ENCODE assay signal across 8 cellular contexts in the genomic region with DNA sequence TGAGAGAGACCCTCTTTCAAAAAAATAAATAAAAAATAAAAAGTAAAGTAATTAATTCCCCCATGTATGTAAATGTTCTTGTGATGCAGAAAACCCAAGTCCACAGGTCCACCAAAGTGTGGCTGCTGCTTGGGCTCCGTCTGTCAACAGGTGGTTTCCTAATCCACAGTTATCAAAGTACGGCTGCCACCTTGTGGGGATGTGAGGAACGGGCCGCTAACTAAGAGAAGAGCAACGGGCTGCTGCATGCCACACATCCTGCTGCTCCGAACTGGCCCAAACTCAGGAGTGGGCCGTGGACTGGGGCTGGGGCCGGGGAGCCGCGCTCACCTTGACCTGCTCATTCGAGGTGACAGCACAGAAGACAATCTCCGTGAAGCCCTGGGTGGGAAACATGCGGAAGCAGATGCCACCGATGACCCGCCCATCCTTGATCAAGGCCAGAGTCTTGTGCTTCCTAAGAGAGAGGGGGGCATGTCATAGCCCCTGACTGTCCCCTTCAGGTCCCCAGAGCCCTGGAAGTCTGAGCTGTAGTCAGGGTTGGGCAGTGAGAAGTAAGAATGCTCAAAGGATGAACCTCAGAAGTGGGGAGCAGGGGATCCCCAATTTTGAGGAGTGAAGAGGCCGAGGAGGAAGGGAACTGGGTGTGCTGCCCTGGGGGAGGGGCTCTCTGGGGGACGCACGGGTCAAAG. TPM values are rescaled to one million over a fixed set of nuclear protein-coding genes. Genes with fewer than 3 reads are reported as not detected.
DNase-seq lines count a peak whose midpoint lies in the region; ATAC-seq and TF ChIP-seq lines count a peak whose summit lies in the region.

No MANE protein-coding gene starts in this region.

- dilution Hi-C loops in IMR-90 (cut with HindIII; ENCODE audit: low sequenced_read_pairs, unreplicated experiment), result no loop called here

- H2BK5ac ChIP-seq in IMR-90 (ENCODE audit: low read depth, low read length, poor library complexity, severe bottlenecking), result no peak overlapping the region

- H3K9me1 ChIP-seq in IMR-90 (ENCODE audit: insufficient read depth, low read length), result peaks cover 4% of the 10 kb centered on the region; the same call in 1 of the 2 replicates

- H4K20me1 ChIP-seq in IMR-90 (ENCODE audit: insufficient read depth, low read length), result peaks cover 3% of the 10 kb centered on the region; the same call in 1 of the 2 replicates

- no peak overlapping the region for H3K18ac ChIP-seq in IMR-90 (ENCODE audit: low read depth, low read length)

- ATAC-seq in IMR-90 (ENCODE audit: low read depth), result peak; percentile 44
- no peak for ATAC-seq in HG03159 (IDR thresholded peaks at IDR 0.05; ENCODE audit: unreplicated experiment)

- no peak for TF ChIP-seq POLR2A in IMR-90 (IDR thresholded peaks at IDR 0.05; ENCODE audit: low read depth, low read length)

- peaks cover 28% of the 10 kb centered on the region for H3K36me3 Mint-ChIP-seq in endodermal cell (ENCODE audit: low read depth)

- H3K9me3 ChIP-seq in IMR-90 (ENCODE audit: control insufficient read depth, insufficient read depth, low read length) (no peaks in the 10 kb centered on the region), endodermal cell (ENCODE audit: control insufficient read depth, low read length) (no peaks in the 10 kb centered on the region)

- H3K36me3 ChIP-seq in IMR-90 (ENCODE audit: control insufficient read depth, insufficient read depth, low read length) (peaks cover 23% of the 10 kb centered on the region), endodermal cell (ENCODE audit: control insufficient read depth, insufficient read depth, low read length) (peaks cover 21% of the 10 kb centered on the region)

- no peak overlapping the region for H3K4me3 ChIP-seq in IMR-90 (ENCODE audit: insufficient read depth, low read depth, low read length)
- no peak overlapping the region for H3K4me3 ChIP-seq in endodermal cell (ENCODE audit: low read length)

- peak; percentile 84 for TF ChIP-seq RAD21 in IMR-90 (IDR thresholded peaks at IDR 0.05; ENCODE audit: low read length)

- peak overlapping the region; percentile 64 for H3K27ac Mint-ChIP-seq in endodermal cell

- H3K4ac ChIP-seq in IMR-90 (ENCODE audit: low read depth, low read length), result no peak overlapping the region

- no peaks in the 10 kb centered on the region for H3K4me1 Mint-ChIP-seq in endodermal cell

- no peak overlapping the region for H3K4me2 ChIP-seq in IMR-90 (ENCODE audit: low read depth, low read length)

- H3K27me3 ChIP-seq in IMR-90 (ENCODE audit: control insufficient read depth, insufficient read depth, low read length) (no peaks in the 10 kb centered on the region), endodermal cell (ENCODE audit: control insufficient read depth, insufficient read depth, low read length, poor library complexity, severe bottlenecking) (no peaks in the 10 kb centered on the region)

- POLR2A ChIA-PET in IMR-90 (lab: Charles Lee; ENCODE audit: unreplicated experiment), result no interaction called here

- H2AK5ac ChIP-seq in IMR-90 (ENCODE audit: low read depth, low read length), result 0 out of 2 replicates have a peak overlapping the region, but pooled peaks have one; percentile 38

- H3K27me3 Mint-ChIP-seq in endodermal cell (ENCODE audit: insufficient read depth), result no peaks in the 10 kb centered on the region

- H3K14ac ChIP-seq in IMR-90 (replicated peaks; ENCODE audit: low read depth, low read length), result no peak overlapping the region

- intact Hi-C loops in IMR-90 (cut with micrococcal nuclease), result loop anchor here (1.0 kb wide), 2 partner anchors 92 to 154 kb away; no protein-coding TSS in a partner anchor

- in situ Hi-C loops in IMR-90 (cut with MboI; ENCODE audit: low sequenced_read_pairs), result no loop called here

- peak; percentile 65 for DNase-seq in COLO668 (lab: John Stamatoyannopoulos, UW; ENCODE audit: unreplicated experiment)
- DNase-seq in IMR-90, result peak; percentile 79
- DNase-seq in NOMO-1 treated with dmso at 0.1 percent for 144 hours (lab: John Stamatoyannopoulos, UW; ENCODE audit: unreplicated experiment), result peak; percentile 38
- peak; percentile 64 to 68 for DNase-seq in activated CD8-positive, alpha-beta memory T cell treated with anti-CD3 and anti-CD28 coated beads for 4 hours (ENCODE audit: low read depth in 2 of 2)
- DNase-seq in endodermal cell, result peak; percentile 97
- peak; percentile 61 for DNase-seq in middle frontal gyrus (ENCODE audit: extremely low spot score, low spot score)
- peak; percentile 71 for DNase-seq in stimulated activated CD8-positive, alpha-beta memory T cell treated with anti-CD3 and anti-CD28 coated beads, Interleukin-4, amount 100 ng/mL, for 24 hours (ENCODE audit: low read depth)

- H2BK15ac ChIP-seq in IMR-90 (ENCODE audit: low read depth, low read length), result no peak overlapping the region

- H3K79me1 ChIP-seq in IMR-90 (ENCODE audit: low read depth in 1 of 2, low read length in 2 of 2), result peaks cover 10 to 12% of the 10 kb centered on the region in 2 experiments; a peak in 3 of 4 replicates

- H3K9me3 Mint-ChIP-seq in endodermal cell, result no peaks in the 10 kb centered on the region

- no peak overlapping the region for H4K5ac ChIP-seq in IMR-90 (ENCODE audit: low read depth, low read length)

- no peak overlapping the region for H3K4me3 Mint-ChIP-seq in endodermal cell

- H2BK120ac ChIP-seq in IMR-90 (ENCODE audit: low read depth, low read length), result no peak overlapping the region

- no peak overlapping the region for H3K27ac ChIP-seq in IMR-90 (ENCODE audit: insufficient read depth, low read length)
- no peak overlapping the region for H3K27ac ChIP-seq in endodermal cell (ENCODE audit: low read depth, low read length)

- CTCF ChIA-PET in IMR-90 (lab: Yijun Ruan, JAX), result no interaction called here

- H4K8ac ChIP-seq in IMR-90 (ENCODE audit: low read depth in 2 of 2, low read length in 2 of 2), result no peak overlapping the region

- no peak overlapping the region for H4K91ac ChIP-seq in IMR-90 (ENCODE audit: insufficient read depth, low read depth, low read length)

- no peak overlapping the region for H2BK20ac ChIP-seq in IMR-90 (ENCODE audit: low read depth, low read length)

- H3K23ac ChIP-seq in IMR-90 (ENCODE audit: low read depth, low read length), result no peak overlapping the region

- peak overlapping the region; percentile 50 for H2AFZ ChIP-seq in IMR-90 (replicated peaks; ENCODE audit: low read length, poor library complexity)

- H3K4me1 ChIP-seq in IMR-90 (ENCODE audit: control insufficient read depth, insufficient read depth, low read length) (peaks cover 11% of the 10 kb centered on the region), endodermal cell (ENCODE audit: control insufficient read depth, insufficient read depth, low read length) (no peaks in the 10 kb centered on the region)

- WGBS in IMR-90 (ENCODE audit: extremely low coverage in 2 of 2, insufficient read length in 1 of 2), 2 experiments, result 55% methylated on average over 9 of the region's 18 CpGs; no CpG with 5 or more reads in 1 of the 2 experiments
- WGBS in endodermal cell (ENCODE audit: insufficient coverage in 1 of 2, insufficient read length in 1 of 2), 2 experiments, result 56 to 60% methylated on average over 14 to 18 of the region's 18 CpGs

- no peak overlapping the region for H3K56ac ChIP-seq in IMR-90 (ENCODE audit: extremely low read depth, insufficient read depth, low read length)

- H2AK9ac ChIP-seq in IMR-90 (replicated peaks; ENCODE audit: low read depth, low read length, poor library complexity), result peak overlapping the region; percentile 4

- TF ChIP-seq CTCF in IMR-90 (conservative IDR thresholded peaks at IDR 0.05; ENCODE audit: low read depth, low read length) (peak; percentile 88), endodermal cell (conservative IDR thresholded peaks at IDR 0.05) (peak; percentile 90)

- BruUV-seq in IMR-90 (replicated peaks; lab: Mats Ljungman, UMichigan), result no TSS peak

- H3K9ac ChIP-seq in IMR-90 (ENCODE audit: low read depth, low read length) (no peak overlapping the region), endodermal cell (ENCODE audit: extremely low read depth, low read length, poor library complexity, severe bottlenecking) (no peak overlapping the region)

TF ChIP-seq in IMR-90, 13 proteins besides CTCF, POLR2A, EP300 and RAD21 (continues in another document):
- TF ChIP-seq BHLHE40 (IDR thresholded peaks at IDR 0.05; ENCODE audit: low read depth, low read length), result no peak
- TF ChIP-seq MXI1 (IDR thresholded peaks at IDR 0.05; ENCODE audit: borderline replicate concordance, low read depth, low read length), result 0 out of 2 replicates have a peak, but pooled peaks have one; percentile 11

RNA-seq across cellular contexts. Expression of gene KAT2A, which starts 4.3 kb away (rescaled TPM):
- total RNA-seq in IMR-90 (2012; rRNA removed), result 5.3 and 6.3 TPM in 2 replicates
- 28.2 and 31.4 TPM in 2 replicates for polyA plus RNA-seq in IMR-90 (2012; rRNA removed)
- polyA plus RNA-seq in IMR-90 (2012; cell fraction: cytosol; rRNA removed), result 12.9 and 17.4 TPM in 2 replicates
- polyA plus RNA-seq in IMR-90 (2012; cell fraction: nucleus; rRNA removed; ENCODE audit: low replicate concordance), result 273 and 329 TPM in 2 replicates
- 10 to 100 TPM; 48.0 to 57.6 TPM for total RNA-seq in endodermal cell
- 45.9 TPM for polyA plus RNA-seq in endodermal cell (2013, experiment 1 of 2)
- 35.1 TPM for polyA plus RNA-seq in endodermal cell (2013, experiment 2 of 2)

RNA-seq across cellular contexts. Expression of gene DHX58, which starts 4.3 kb away (rescaled TPM):
- total RNA-seq in IMR-90 (2012; rRNA removed) (1.1 and 1.4 TPM in 2 replicates), endodermal cell (under 1 TPM; 0.38 to 0.48 TPM)
- polyA plus RNA-seq in IMR-90 (2012; rRNA removed), result 1.9 and 2.8 TPM in 2 replicates
- 1.9 and 2.5 TPM in 2 replicates for polyA plus RNA-seq in IMR-90 (2012; cell fraction: cytosol; rRNA removed)
- polyA plus RNA-seq in IMR-90 (2012; cell fraction: nucleus; rRNA removed; ENCODE audit: low replicate concordance), result 14.8 and 19.4 TPM in 2 replicates
- polyA plus RNA-seq in endodermal cell (2013, experiment 1 of 2), result 0.57 TPM
- 0.58 TPM for polyA plus RNA-seq in endodermal cell (2013, experiment 2 of 2)

RNA-seq across cellular contexts. Expression of gene HSPB9, which starts 5.8 kb away (rescaled TPM):
- total RNA-seq in IMR-90 (2012; rRNA removed) (not detected in 2 replicates), endodermal cell (under 1 TPM in 1 of 2 donors, not detected in 1; 0.22 TPM)
- polyA plus RNA-seq in IMR-90 (2012; rRNA removed), result not detected in 2 replicates
- polyA plus RNA-seq in IMR-90 (2012; cell fraction: cytosol; rRNA removed), result not detected in 2 replicates
- 0.06 and 0.09 TPM in 2 replicates for polyA plus RNA-seq in IMR-90 (2012; cell fraction: nucleus; rRNA removed; ENCODE audit: low replicate concordance)
- polyA plus RNA-seq in endodermal cell (2013, experiment 1 of 2), result 0.28 TPM
- polyA plus RNA-seq in endodermal cell (2013, experiment 2 of 2), result not detected

RNA-seq across cellular contexts. Expression of gene ZNF385C, which starts 18.6 kb away (rescaled TPM):
- total RNA-seq in IMR-90 (2012; rRNA removed) (not detected in 2 replicates), endodermal cell (1 to 10 TPM; 1.4 to 2.1 TPM)
- polyA plus RNA-seq in IMR-90 (2012; rRNA removed), result not detected in 2 replicates
- not detected in 2 replicates for polyA plus RNA-seq in IMR-90 (2012; cell fraction: cytosol; rRNA removed)
- not detected in 2 replicates for polyA plus RNA-seq in IMR-90 (2012; cell fraction: nucleus; rRNA removed; ENCODE audit: low replicate concordance)
- polyA plus RNA-seq in endodermal cell (2013, experiment 1 of 2), result 5.8 TPM
- polyA plus RNA-seq in endodermal cell (2013, experiment 2 of 2), result 6.0 TPM

RNA-seq across cellular contexts. Expression of gene RAB5C, which starts 37.9 kb away (rescaled TPM):
- total RNA-seq in IMR-90 (2012; rRNA removed), result 112 and 126 TPM in 2 replicates
- polyA plus RNA-seq in IMR-90 (2012; rRNA removed), result 277 and 312 TPM in 2 replicates
- 208 and 308 TPM in 2 replicates for polyA plus RNA-seq in IMR-90 (2012; cell fraction: cytosol; rRNA removed)
- 135 and 149 TPM in 2 replicates for polyA plus RNA-seq in IMR-90 (2012; cell fraction: nucleus; rRNA removed; ENCODE audit: low replicate concordance)
- total RNA-seq in endodermal cell, result 10 to 100 TPM; 61.0 to 67.8 TPM
- polyA plus RNA-seq in endodermal cell (2013, experiment 1 of 2), result 87.7 TPM
- 84.5 TPM for polyA plus RNA-seq in endodermal cell (2013, experiment 2 of 2)

Comparison
In these comparisons a context has a peak if more than half of its experiments do, and no peak if none do; other contexts are left out.
1. DNase-seq: peak in every context shown above with its lines; median percentile 97 in endodermal cell; 79 in IMR-90; 71 in stimulated activated CD8-positive, alpha-beta memory T cell treated with anti-CD3 and anti-CD28 coated beads, Interleukin-4, amount 100 ng/mL, for 24 hours; 66 in activated CD8-positive, alpha-beta memory T cell treated with anti-CD3 and anti-CD28 coated beads for 4 hours; 65 in COLO668; 61 in middle frontal gyrus; 38 in NOMO-1 treated with dmso at 0.1 percent for 144 hours.